8 cellular contexts compared by ENCODE assay signal in genomic region chr9:86098793-86099694, GRCh38. TPM values are rescaled to one million over a fixed set of nuclear protein-coding genes. Genes with fewer than 3 reads are reported as not detected.
DNase-seq lines count a peak whose midpoint lies in the region; ATAC-seq, FAIRE-seq and TF ChIP-seq lines count a peak whose summit lies in the region.

GOLM1 (minus strand) TSS chr9:86099558; CDS start chr9:86079320, 20,238 bp downstream.

- no peaks in the 10 kb centered on the region for H3K36me3 Mint-ChIP-seq in chondrocyte (ENCODE audit: low read depth)

- peak; percentile 73 for ATAC-seq in GM21529 (IDR thresholded peaks at IDR 0.05; ENCODE audit: unreplicated experiment)

- H3K4me1 Mint-ChIP-seq in chondrocyte (ENCODE audit: low read depth), result peaks cover 45% of the 10 kb centered on the region

- H3K4me3 ChIP-seq in GM12864 (ENCODE audit: low read depth, low read length) (peak within 1 kb of the TSS; percentile 56), HUES6 (ENCODE audit: low read depth, low read length) (peak within 1 kb of the TSS; percentile 75), kidney (ENCODE audit: low read length in 2 of 2) (peak within 1 kb of the TSS; percentile 64 to 73)

- H3K9ac ChIP-seq in HUES6 (ENCODE audit: low read length) (peak within 1 kb of the TSS; percentile 91), kidney (ENCODE audit: low read length in 2 of 2) (peak within 1 kb of the TSS; percentile 58 to 60)

- FAIRE-seq in kidney (lab: Jason Lieb, UNC), result no peak

- H3K4me1 ChIP-seq in HUES6 (ENCODE audit: control insufficient read depth, insufficient read depth, low read length), result peaks cover 27% of the 10 kb centered on the region
- H3K4me1 ChIP-seq in kidney (ENCODE audit: control insufficient read depth in 1 of 2, insufficient read depth in 1 of 2, low read depth in 1 of 2, low read length in 2 of 2), result no peaks in the 10 kb centered on the region

- DNase-seq in GM12864 (ENCODE audit: low read depth) (no peak), SK-N-DZ (ENCODE audit: low spot score) (peak; percentile 50), chondrocyte (ENCODE audit: low spot score) (no peak), kidney (peak; percentile 81), DMS79 (lab: John Stamatoyannopoulos, UW) (no peak)
- DNase-seq in stimulated activated CD4-positive, alpha-beta T cell treated with anti-CD3 and anti-CD28 coated beads, Interleukin-15, amount 100 ng/mL, for 24 hours, result peak; percentile 55

- intact Hi-C loops in kidney (cut with DNase I), result no loop called here

- H3K9me3 ChIP-seq in HUES6 (ENCODE audit: control insufficient read depth, insufficient read depth, low read depth, low read length) (no peaks in the 10 kb centered on the region), kidney (ENCODE audit: control insufficient read depth in 1 of 2, low read length in 2 of 2) (no peaks in the 10 kb centered on the region)

- H3K36me3 ChIP-seq in HUES6 (ENCODE audit: control insufficient read depth, insufficient read depth, low read length), result no peaks in the 10 kb centered on the region
- no peaks in the 10 kb centered on the region for H3K36me3 ChIP-seq in kidney (ENCODE audit: control insufficient read depth in 1 of 2, insufficient read depth in 2 of 2, low read length in 2 of 2)

- TF ChIP-seq CTCF in GM12864 (IDR thresholded peaks at IDR 0.05; ENCODE audit: low read depth, low read length, missing control alignments) (peak; percentile 8), chondrocyte (IDR thresholded peaks at IDR 0.05) (peak; percentile 55), kidney (IDR thresholded peaks at IDR 0.05; ENCODE audit: borderline replicate concordance, extremely low read depth, insufficient read depth) (peak; percentile 15)

- H3K27ac Mint-ChIP-seq in chondrocyte (ENCODE audit: unreplicated experiment), result peak within 1 kb of the TSS; percentile 79

- H3K27me3 Mint-ChIP-seq in chondrocyte (ENCODE audit: low read depth), result no peaks in the 10 kb centered on the region

- peak within 1 kb of the TSS; percentile 75 for H3K4me3 Mint-ChIP-seq in chondrocyte (ENCODE audit: unreplicated experiment)

- H3K27ac ChIP-seq in HUES6 (ENCODE audit: low read depth, low read length) (no peak within 1 kb of the TSS), kidney (ENCODE audit: low read depth in 2 of 2, low read length in 2 of 2) (peak within 1 kb of the TSS; percentile 68 to 75)

- H3K27me3 ChIP-seq in HUES6 (ENCODE audit: control insufficient read depth, insufficient read depth, low read length), result peaks cover 30% of the 10 kb centered on the region

- H3K9me3 Mint-ChIP-seq in chondrocyte (ENCODE audit: low read depth), result no peaks in the 10 kb centered on the region

RNA-seq across cellular contexts. Expression of gene GOLM1, which starts in this region (rescaled TPM):
- polyA plus RNA-seq in SK-N-DZ (2014; cell fraction: cytosol; rRNA removed), result 39.3 and 41.9 TPM in 2 replicates
- 27.4 and 32.6 TPM in 2 replicates for polyA plus RNA-seq in SK-N-DZ (2014; cell fraction: nucleus; rRNA removed)
- total RNA-seq in chondrocyte (55.0 to 88.8 TPM (median 56.0 TPM) in 3 replicates), kidney (133 TPM)
- 88.6 TPM for polyA plus RNA-seq in kidney (ENCODE audit: insufficient read depth, low read depth, low replicate concordance)

Comparison
In these comparisons a context has a peak if more than half of its experiments do, and no peak if none do; other contexts are left out.
1. DNase-seq: peak in SK-N-DZ (single experiment), kidney (single experiment) and stimulated activated CD4-positive, alpha-beta T cell treated with anti-CD3 and anti-CD28 coated beads, Interleukin-15, amount 100 ng/mL, for 24 hours (single experiment); none in GM12864 (single experiment), chondrocyte (single experiment) and DMS79 (single experiment).
2. Peak in every context shown above with its lines, with median percentiles within 50 percentile points of each other: H3K4me3 ChIP-seq and CTCF ChIP-seq.